1 cellular context compared by ENCODE assay signal in genomic region chr2:85806358-85807118, GRCh38.
TF ChIP-seq lines count a peak whose summit lies in the region.

No MANE protein-coding gene starts in this region.

TF ChIP-seq in K562, 482 proteins besides CTCF, POLR2A, EP300 and RAD21:
- no peak for TF ChIP-seq RFX7 (CRISPR knock-in tag; IDR thresholded peaks at IDR 0.05)
- peak; percentile 59 for TF ChIP-seq CEBPB (tag; IDR thresholded peaks at IDR 0.05)
- TF ChIP-seq CEBPG (CRISPR knock-in tag; IDR thresholded peaks at IDR 0.05) = no peak
- TF ChIP-seq CEBPG (tag; conservative IDR thresholded peaks at IDR 0.05 in 1 of 2, IDR thresholded peaks at IDR 0.05 in 1 of 2) = peak; percentile 54 to 64; a peak in 3 of 4 replicates
TF ChIP-seq in K562: peak in this region for 2.
